1 cellular context compared by ENCODE assay signal in the genomic region with DNA sequence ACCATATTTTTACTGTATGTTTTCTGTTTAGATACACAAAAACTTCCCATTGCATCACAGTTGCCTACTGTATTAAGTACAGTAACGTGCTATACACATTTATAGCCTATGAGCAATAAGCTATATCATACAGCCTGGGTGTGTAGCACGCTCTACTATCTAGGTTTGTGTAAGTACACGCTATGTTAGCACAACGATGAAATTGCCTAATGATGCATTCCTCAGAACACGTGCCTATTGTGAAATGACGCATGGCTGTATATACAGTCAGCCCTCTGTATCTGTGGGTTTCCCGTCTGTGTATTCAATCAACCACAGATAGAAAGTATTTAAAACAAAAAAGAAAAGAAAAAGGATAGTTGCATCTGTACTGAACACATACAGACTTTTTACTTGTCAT.
TF ChIP-seq lines count a peak whose summit lies in the region.

No MANE protein-coding gene starts in this region.

TF ChIP-seq in HepG2, 621 proteins besides CTCF, POLR2A, EP300 and RAD21 (continued from another document):
- TF ChIP-seq BHLHE40 (IDR thresholded peaks at IDR 0.05; ENCODE audit: low read length) (peak; percentile 89), RNF2 (conservative IDR thresholded peaks at IDR 0.05; ENCODE audit: low read depth) (no peak), ZNF12 (CRISPR knock-in tag; IDR thresholded peaks at IDR 0.05) (peak; percentile 82), BCL6 (CRISPR knock-in tag; IDR thresholded peaks at IDR 0.05) (0 out of 2 replicates have a peak, but pooled peaks have one; percentile 25), RFXAP (CRISPR knock-in tag; IDR thresholded peaks at IDR 0.05; ENCODE audit: borderline replicate concordance) (no peak), MEF2D (CRISPR knock-in tag; IDR thresholded peaks at IDR 0.05) (no peak)
- TF ChIP-seq, protein P1, sequence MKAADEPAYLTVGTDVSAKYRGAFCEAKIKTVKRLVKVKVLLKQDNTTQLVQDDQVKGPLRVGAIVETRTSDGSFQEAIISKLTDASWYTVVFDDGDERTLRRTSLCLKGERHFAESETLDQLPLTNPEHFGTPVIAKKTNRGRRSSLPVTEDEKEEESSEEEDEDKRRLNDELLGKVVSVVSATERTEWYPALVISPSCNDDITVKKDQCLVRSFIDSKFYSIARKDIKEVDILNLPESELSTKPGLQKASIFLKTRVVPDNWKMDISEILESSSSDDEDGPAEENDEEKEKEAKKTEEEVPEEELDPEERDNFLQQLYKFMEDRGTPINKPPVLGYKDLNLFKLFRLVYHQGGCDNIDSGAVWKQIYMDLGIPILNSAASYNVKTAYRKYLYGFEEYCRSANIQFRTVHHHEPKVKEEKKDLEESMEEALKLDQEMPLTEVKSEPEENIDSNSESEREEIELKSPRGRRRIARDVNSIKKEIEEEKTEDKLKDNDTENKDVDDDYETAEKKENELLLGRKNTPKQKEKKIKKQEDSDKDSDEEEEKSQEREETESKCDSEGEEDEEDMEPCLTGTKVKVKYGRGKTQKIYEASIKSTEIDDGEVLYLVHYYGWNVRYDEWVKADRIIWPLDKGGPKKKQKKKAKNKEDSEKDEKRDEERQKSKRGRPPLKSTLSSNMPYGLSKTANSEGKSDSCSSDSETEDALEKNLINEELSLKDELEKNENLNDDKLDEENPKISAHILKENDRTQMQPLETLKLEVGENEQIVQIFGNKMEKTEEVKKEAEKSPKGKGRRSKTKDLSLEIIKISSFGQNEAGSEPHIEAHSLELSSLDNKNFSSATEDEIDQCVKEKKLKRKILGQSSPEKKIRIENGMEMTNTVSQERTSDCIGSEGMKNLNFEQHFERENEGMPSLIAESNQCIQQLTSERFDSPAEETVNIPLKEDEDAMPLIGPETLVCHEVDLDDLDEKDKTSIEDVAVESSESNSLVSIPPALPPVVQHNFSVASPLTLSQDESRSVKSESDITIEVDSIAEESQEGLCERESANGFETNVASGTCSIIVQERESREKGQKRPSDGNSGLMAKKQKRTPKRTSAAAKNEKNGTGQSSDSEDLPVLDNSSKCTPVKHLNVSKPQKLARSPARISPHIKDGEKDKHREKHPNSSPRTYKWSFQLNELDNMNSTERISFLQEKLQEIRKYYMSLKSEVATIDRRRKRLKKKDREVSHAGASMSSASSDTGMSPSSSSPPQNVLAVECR (CRISPR knock-in tag; IDR thresholded peaks at IDR 0.05; ENCODE audit: borderline replicate concordance) = no peak
